Comparison of ENCODE assay signal across 8 cellular contexts in genomic region chr11:75445315-75445953, GRCh38. TPM values are rescaled to one million over a fixed set of nuclear protein-coding genes. Genes with fewer than 3 reads are reported as not detected.
DNase-seq lines count a peak whose midpoint lies in the region; ATAC-seq and TF ChIP-seq lines count a peak whose summit lies in the region.

No MANE protein-coding gene starts in this region.

- peak in 1 of 2 donors; percentile 40 for TF ChIP-seq EP300 in tibial nerve (IDR thresholded peaks at IDR 0.05)

- no peak overlapping the region for H3K4me3 ChIP-seq in CD4-positive, alpha-beta memory T cell (ENCODE audit: low read length in 2 of 2)
- H3K4me3 ChIP-seq in PC-9 (no peak overlapping the region), tibial nerve (no peak overlapping the region)

- H3K4me3 Mint-ChIP-seq in CD4-positive, alpha-beta memory T cell, result no peak overlapping the region

- ATAC-seq in GM21529 (IDR thresholded peaks at IDR 0.05; ENCODE audit: unreplicated experiment), result peak; percentile 57
- peak; percentile 38 for ATAC-seq in omental fat pad (ENCODE audit: low FRiP score)
- ATAC-seq in GM21576 (IDR thresholded peaks at IDR 0.05; ENCODE audit: unreplicated experiment), result no peak

- 7 to 8% methylated on average over 5 to 6 of the region's 6 CpGs for WGBS in tibial nerve, 2 donors

- no peaks in the 10 kb centered on the region for H3K36me3 ChIP-seq in CD4-positive, alpha-beta memory T cell (ENCODE audit: insufficient read depth, low read length)
- H3K36me3 ChIP-seq in PC-9 (ENCODE audit: low read depth), result no peaks in the 10 kb centered on the region
- H3K36me3 ChIP-seq in tibial nerve, result peaks cover 0 to 49% (median 0%) of the 10 kb centered on the region in 3 donors

- no peaks in the 10 kb centered on the region for H3K27me3 Mint-ChIP-seq in CD4-positive, alpha-beta memory T cell

- H3K4me2 ChIP-seq in PC-9, result no peak overlapping the region

- DNase-seq in CD4-positive, alpha-beta memory T cell, result peak; percentile 54 to 72 (median 63)
- peak in 1 of 2 experiments; percentile 74 for DNase-seq in PC-9
- DNase-seq in activated T-helper 1 cell treated with Interleukin-2 at 50 U/mL for 16 hours (ENCODE audit: low read depth), result peak; percentile 50
- DNase-seq in fibroblast of the conjunctiva (ENCODE audit: low read depth), result peak; percentile 21
- peak; percentile 93 for DNase-seq in omental fat pad (ENCODE audit: low spot score)
- peak; percentile 70 to 91 for DNase-seq in tibial nerve (ENCODE audit: low spot score in 2 of 2)

- no peaks in the 10 kb centered on the region for H3K9me2 ChIP-seq in PC-9 (ENCODE audit: insufficient read depth)

- peaks cover 3 to 18% of the 10 kb centered on the region in 2 donors for H3K36me3 Mint-ChIP-seq in CD4-positive, alpha-beta memory T cell

- H2AFZ ChIP-seq in PC-9, result no peak overlapping the region

- H3K27me3 ChIP-seq in CD4-positive, alpha-beta memory T cell (ENCODE audit: insufficient read depth, low read length), result no peaks in the 10 kb centered on the region
- H3K27me3 ChIP-seq in PC-9 (ENCODE audit: insufficient read depth, low read depth) (no peaks in the 10 kb centered on the region; the same call in 1 of the 2 replicates), tibial nerve (no peaks in the 10 kb centered on the region)

- POLR2A ChIA-PET in CD4-positive, alpha-beta memory T cell (lab: Charles Lee; ENCODE audit: partially characterized antibody), result interaction anchor here (0.7 to 2.2 kb wide), 8 partner anchors 31 to 92 kb away, joined by 3 to 12 read pairs (median 4); partner anchors contain the start of gene GDPD5
- POLR2A ChIA-PET in PC-9 (lab: Charles Lee; ENCODE audit: unreplicated experiment), result no interaction called here

- TF ChIP-seq POLR2A in tibial nerve (IDR thresholded peaks at IDR 0.05), result no peak

- intact Hi-C loops in CD4-positive, alpha-beta memory T cell (cut with micrococcal nuclease), result loop anchor here (1.0 to 2.0 kb wide), 4 partner anchors 57 to 131 kb away; partner anchors contain the start of gene GDPD5
- intact Hi-C loops in PC-9 (cut with micrococcal nuclease; ENCODE audit: unreplicated experiment), result loop anchor here (1.0 kb wide), 1 partner anchor 87 kb away; no protein-coding TSS in a partner anchor

- H3K9me3 ChIP-seq in CD4-positive, alpha-beta memory T cell (ENCODE audit: control insufficient read depth in 1 of 2, low read length in 2 of 2), result no peaks in the 10 kb centered on the region
- H3K9me3 ChIP-seq in PC-9 (ENCODE audit: insufficient read depth, low read depth) (no peaks in the 10 kb centered on the region), tibial nerve (no peaks in the 10 kb centered on the region)

- no peak overlapping the region for H3K27ac ChIP-seq in CD4-positive, alpha-beta memory T cell (ENCODE audit: low read depth, low read length)
- H3K27ac ChIP-seq in PC-9 (no peak overlapping the region), tibial nerve (no peak overlapping the region)

- H3K4me1 Mint-ChIP-seq in CD4-positive, alpha-beta memory T cell, result peaks cover 0 to 7% (median 3%) of the 10 kb centered on the region in 4 donors

- TF ChIP-seq CTCF in PC-9 (conservative IDR thresholded peaks at IDR 0.05) (peak; percentile 100), omental fat pad (IDR thresholded peaks at IDR 0.05) (peak in 2 of 3 donors; percentile 85 to 90), tibial nerve (IDR thresholded peaks at IDR 0.05) (peak; percentile 89 to 99 (median 96))

- CTCF ChIA-PET in CD4-positive, alpha-beta memory T cell (lab: Charles Lee; ENCODE audit: partially characterized antibody), result interaction anchor here (0.6 to 8.3 kb wide), 34 partner anchors 10 to 169 kb away, joined by 3 to 301 read pairs (median 5); partner anchors contain the start of genes GDPD5 and KLHL35
- CTCF ChIA-PET in PC-9 (lab: Charles Lee), result interaction anchor here (0.6 to 1.6 kb wide), 5 partner anchors 84 to 428 kb away, joined by 3 to 5 read pairs (median 3); no protein-coding TSS in a partner anchor

- no TSS peak for BruUV-seq in PC-9 (replicated peaks; lab: Mats Ljungman, UMichigan)

- no peaks in the 10 kb centered on the region for H3K9me3 Mint-ChIP-seq in CD4-positive, alpha-beta memory T cell

- no peaks in the 10 kb centered on the region for H3F3A ChIP-seq in PC-9 (ENCODE audit: insufficient read depth, low read depth)

- H3K27ac Mint-ChIP-seq in CD4-positive, alpha-beta memory T cell, result peak overlapping the region in 3 of 7 donors; percentile 29 to 45 (median 29)

- no peaks in the 10 kb centered on the region for H4K20me1 ChIP-seq in PC-9 (ENCODE audit: insufficient read depth)

- no peaks in the 10 kb centered on the region for H3K79me2 ChIP-seq in PC-9 (ENCODE audit: low read depth)

- peaks cover 5% of the 10 kb centered on the region for H3K4me1 ChIP-seq in CD4-positive, alpha-beta memory T cell (ENCODE audit: insufficient read depth, low read length)
- H3K4me1 ChIP-seq in PC-9 (replicated peaks; ENCODE audit: insufficient read depth), result no peaks in the 10 kb centered on the region
- peaks cover 0 to 3% (median 0%) of the 10 kb centered on the region in 4 donors for H3K4me1 ChIP-seq in tibial nerve

RNA-seq across cellular contexts. Expression of gene KLHL35, which starts 12.4 kb away (rescaled TPM):
- total RNA-seq in CD4-positive, alpha-beta memory T cell, result 1 to 10 TPM; 1.2 to 1.5 TPM
- polyA plus RNA-seq in CD4-positive, alpha-beta memory T cell, result 1 to 10 TPM in 1 of 2 donors, under 1 TPM in 1; 0.93 to 1.5 TPM
- 11.1 and 18.9 TPM in 2 replicates for total RNA-seq in PC-9 (2021)
- total RNA-seq in omental fat pad, result 1 to 10 TPM in 3 of 4 donors, not detected in 1; 1.3 to 2.4 (median 1.8) TPM
- 10 to 100 TPM in 1 of 4 donors, 1 to 10 TPM in 3; 3.0 to 11.1 (median 6.6) TPM for total RNA-seq in tibial nerve

RNA-seq across cellular contexts. Expression of gene RPS3, which starts 46.1 kb away (rescaled TPM):
- total RNA-seq in CD4-positive, alpha-beta memory T cell, result 1,000 to 10,000 TPM; 4,846 to 5,053 TPM
- 1,000 to 10,000 TPM; 5,445 to 5,812 TPM for polyA plus RNA-seq in CD4-positive, alpha-beta memory T cell
- total RNA-seq in PC-9 (2021) (3,914 and 4,011 TPM in 2 replicates), omental fat pad (1,000 to 10,000 TPM in 3 of 4 donors, 100 to 1,000 TPM in 1; 876 to 1,394 (median 1,127) TPM), tibial nerve (1,000 to 10,000 TPM; 1,012 to 1,395 (median 1,115) TPM)
